Comparison of ENCODE assay signal across 26 cellular contexts in the genomic region with DNA sequence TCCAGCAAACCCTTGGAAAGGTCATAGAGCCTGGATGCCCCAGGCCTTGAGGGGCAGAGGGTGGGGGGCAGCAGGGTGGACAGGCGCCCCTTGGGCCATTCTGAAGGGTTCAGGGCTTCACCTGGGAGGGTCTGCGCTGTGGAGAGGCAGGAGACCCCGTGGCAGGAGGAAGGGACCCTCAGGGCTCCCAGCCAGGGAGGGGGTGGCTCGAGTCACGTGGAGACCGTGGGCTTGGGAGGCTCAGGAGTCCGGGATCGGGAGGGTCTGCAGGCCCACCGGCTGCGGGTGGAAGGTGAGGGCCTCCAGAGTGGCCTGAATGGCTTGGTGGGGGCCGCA. TPM values are rescaled to one million over a fixed set of nuclear protein-coding genes. Genes with fewer than 3 reads are reported as not detected.
DNase-seq lines count a peak whose midpoint lies in the region; ATAC-seq, FAIRE-seq and TF ChIP-seq lines count a peak whose summit lies in the region.
"Had no signal": no experiment of that assay in that cellular context is flagged by ENCODE, and none has a peak within 500 bp of the region (broad histone marks: within the 10 kb centered on the region; RNA-seq: fewer than 3 reads in every experiment).

No MANE protein-coding gene starts in this region.

- no peaks in the 10 kb centered on the region for H3K79me2 ChIP-seq in GM12878 (ENCODE audit: control insufficient read depth, insufficient read depth, low read length)

- H3K4me3 ChIP-seq in GM12878 (no peak overlapping the region), skeletal muscle satellite cell (ENCODE audit: low read length) (no peak overlapping the region)
- H3K4me3 ChIP-seq: lung had no signal

- SMC1A ChIA-PET in GM12878 (lab: Charles Lee; ENCODE audit: uncharacterized antibody, unreplicated experiment), result interaction anchor here (1.8 to 2.7 kb wide), 2 partner anchors 17 to 52 kb away, joined by 5 to 12 read pairs; no protein-coding TSS in a partner anchor

- 42% methylated on average over 11 of the region's 11 CpGs for WGBS in GM12878 (ENCODE audit: insufficient coverage, insufficient replicate concordance, low lambda C conversion rate, missing lambda C conversion rate)

- CTCF ChIA-PET in GM12878 (lab: Yijun Ruan, JAX), result interaction anchor here (1.2 to 1.4 kb wide), 3 partner anchors 10 to 109 kb away, joined by 3 to 4 read pairs (median 3); no protein-coding TSS in a partner anchor

- BruUV-seq in GM12878 (replicated peaks; lab: Mats Ljungman, UMichigan), result no TSS peak

- no peaks in the 10 kb centered on the region for H4K20me1 ChIP-seq in GM12878 (ENCODE audit: control insufficient read depth, insufficient read depth)

- intact Hi-C loops in GM12878 (cut with micrococcal nuclease; ENCODE audit: unreplicated experiment), result loop anchor here (5.0 kb wide), 1 partner anchor 107 kb away; no protein-coding TSS in a partner anchor

- no peak overlapping the region for H2AFZ ChIP-seq in GM12878 (ENCODE audit: control insufficient read depth, low read depth, low read length)

- peak; percentile 7 for DNase-seq in AG20443 (ENCODE audit: low spot score)
- no peak for DNase-seq in GM12878 (ENCODE audit: low read depth, low spot score)
- no peak for DNase-seq in NCI-H2196 (lab: John Stamatoyannopoulos, UW; ENCODE audit: unreplicated experiment)
- no peak for DNase-seq in GDM1 (lab: John Stamatoyannopoulos, UW)
- DNase-seq: activated CD4-positive, alpha-beta T cell treated with anti-CD3 and anti-CD28 coated beads, Interleukin-2, amount 10 ng/mL, durations not matched to agents 7 days and 5 days; activated CD8-positive, alpha-beta memory T cell treated with anti-CD3 and anti-CD28 coated beads, Interleukin-2, amount 10 ng/mL, durations not matched to agents 7 days and 5 days; activated naive CD8-positive, alpha-beta T cell treated with anti-CD3 and anti-CD28 coated beads for 36 hours; cerebellar nuclear complex; effector CD4-positive, alpha-beta T cell; foreskin keratinocyte; hypothalamus; NCI-H1105 treated with DMSO at 0.1 percent for 48 hours; NCI-H2081 treated with DMSO at 0.1 percent for 48 hours; NCI-H446 treated with DMSO at 0.1 percent for 48 hours; retina; stimulated activated CD4-positive, alpha-beta T cell treated with anti-CD3 and anti-CD28 coated beads, Interleukin-4, amount 100 ng/mL, for 24 hours; T-helper 17 cell had no signal

- RAD21 ChIA-PET in GM12878 (lab: Charles Lee; ENCODE audit: unreplicated experiment), result interaction anchor here (1.6 to 3.0 kb wide), 2 partner anchors 52 to 106 kb away, joined by 5 to 14 read pairs; no protein-coding TSS in a partner anchor

- TF ChIP-seq CTCF in GM12878 (IDR thresholded peaks at IDR 0.05 in 2 of 3, conservative IDR thresholded peaks at IDR 0.05 in 1 of 3; ENCODE audit: control insufficient read depth in 2 of 3, extremely low read depth in 1 of 3, insufficient read depth in 1 of 3, low read depth in 3 of 3, low read length in 3 of 3), result no peak

- POLR2A ChIA-PET in GM12878 (lab: Charles Lee), result interaction anchor here (1.0 to 1.5 kb wide), 2 partner anchors 17 to 52 kb away, joined by 4 to 14 read pairs; no protein-coding TSS in a partner anchor

- H3K4me1 ChIP-seq in GM12878 (ENCODE audit: control insufficient read depth, insufficient read depth, low read length), result peaks cover 49% of the 10 kb centered on the region
- H3K4me1 ChIP-seq in skeletal muscle satellite cell (ENCODE audit: control insufficient read depth, insufficient read depth, low read length), result peaks cover 19% of the 10 kb centered on the region
- H3K4me1 ChIP-seq: foreskin keratinocyte had no signal

- H3K27me3 ChIP-seq in GM12878 (replicated peaks in 1 of 2; ENCODE audit: control insufficient read depth in 2 of 2, insufficient read depth in 2 of 2, low read length in 1 of 2) (no peaks in the 10 kb centered on the region; a peak in 1 of 4 replicates), skeletal muscle satellite cell (ENCODE audit: control insufficient read depth, insufficient read depth, low read length) (no peaks in the 10 kb centered on the region)
- H3K27me3 ChIP-seq: foreskin keratinocyte, Peyer's patch, tibial nerve had no signal

- H3K36me3 ChIP-seq in GM12878 (ENCODE audit: control insufficient read depth in 2 of 2, insufficient read depth in 2 of 2, low read length in 1 of 2) (no peaks in the 10 kb centered on the region), skeletal muscle satellite cell (ENCODE audit: insufficient read depth, low read length) (no peaks in the 10 kb centered on the region)
- H3K36me3 ChIP-seq: Peyer's patch, tibial nerve had no signal

- in situ Hi-C loops in GM12878 (cut with MboI), result no loop called here

- H3K9ac ChIP-seq in GM12878 (ENCODE audit: control insufficient read depth, insufficient read depth, low read length) (peak overlapping the region; percentile 27; the same call in 1 of the 2 replicates), skeletal muscle satellite cell (ENCODE audit: low read depth, low read length) (peak overlapping the region; percentile 42)

- ATAC-seq in GM18502 (IDR thresholded peaks at IDR 0.05; ENCODE audit: poor library complexity, unreplicated experiment) (peak; percentile 3), GM12878 (no peak), HG03378 (IDR thresholded peaks at IDR 0.05; ENCODE audit: unreplicated experiment) (no peak), HG03108 (IDR thresholded peaks at IDR 0.05; ENCODE audit: unreplicated experiment) (no peak)
- ATAC-seq: activated CD8-positive, alpha-beta memory T cell treated with anti-CD3 and anti-CD28 coated beads, Interleukin-2, amount 10 ng/mL, durations not matched to agents 7 days and 5 days; foreskin keratinocyte had no signal

- H3K4me2 ChIP-seq in GM12878 (ENCODE audit: control insufficient read depth, insufficient read depth), result peak overlapping the region; percentile 97
- H3K4me2 ChIP-seq in skeletal muscle satellite cell (ENCODE audit: low read length), result no peak overlapping the region

- no peak for FAIRE-seq in GM12878 (lab: Jason Lieb, UNC)
- FAIRE-seq: islet of Langerhans had no signal

- peak overlapping the region; percentile 70 for H3K27ac ChIP-seq in GM12878 (ENCODE audit: control insufficient read depth, insufficient read depth)
- H3K27ac ChIP-seq: foreskin keratinocyte had no signal

- H3K9me3 ChIP-seq in GM12878 (replicated peaks; ENCODE audit: control insufficient read depth, insufficient read depth, low read length), result no peaks in the 10 kb centered on the region
- H3K9me3 ChIP-seq in skeletal muscle satellite cell (replicated peaks; ENCODE audit: low read length), result no peaks in the 10 kb centered on the region
- H3K9me3 ChIP-seq: Peyer's patch, tibial nerve had no signal

- TF ChIP-seq EP300 in GM12878 (IDR thresholded peaks at IDR 0.05; ENCODE audit: borderline replicate concordance in 1 of 2, control insufficient read depth in 1 of 2, low read depth in 2 of 2, low read length in 2 of 2), result no peak

- TF ChIP-seq RAD21 in GM12878 (IDR thresholded peaks at IDR 0.05; ENCODE audit: insufficient read depth, low read depth, low read length), result no peak

- TF ChIP-seq POLR2A in GM12878 (IDR thresholded peaks at IDR 0.05; ENCODE audit: low read depth, low read length), result no peak

TF ChIP-seq in GM12878, 131 proteins besides CTCF, POLR2A, EP300 and RAD21:
- TF ChIP-seq, protein P1, sequence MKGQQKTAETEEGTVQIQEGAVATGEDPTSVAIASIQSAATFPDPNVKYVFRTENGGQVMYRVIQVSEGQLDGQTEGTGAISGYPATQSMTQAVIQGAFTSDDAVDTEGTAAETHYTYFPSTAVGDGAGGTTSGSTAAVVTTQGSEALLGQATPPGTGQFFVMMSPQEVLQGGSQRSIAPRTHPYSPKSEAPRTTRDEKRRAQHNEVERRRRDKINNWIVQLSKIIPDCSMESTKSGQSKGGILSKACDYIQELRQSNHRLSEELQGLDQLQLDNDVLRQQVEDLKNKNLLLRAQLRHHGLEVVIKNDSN (IDR thresholded peaks at IDR 0.05; ENCODE audit: borderline replicate concordance, extremely low read length, insufficient read depth, low read depth, low read length), result peak; percentile 32
- TF ChIP-seq KLF5 (IDR thresholded peaks at IDR 0.05; ENCODE audit: partially characterized antibody), result no peak

RNA-seq across cellular contexts. Expression of a gene that starts 48.5 kb away (rescaled TPM):
- total RNA-seq in GM12878 (2013; cell fraction: nucleolus; rRNA removed), result 22.1 and 26.5 TPM in 2 replicates
- total RNA-seq in GM12878 (2014; rRNA removed), result 1.6 and 2.3 TPM in 2 replicates
- 0.51 and 1.1 TPM in 2 replicates for total RNA-seq in GM12878 (2014; rRNA removed; fragmentation: Illumina TruSeq; extraction: Trizol)
- 2.6 TPM in 2 replicates for total RNA-seq in GM12878 (2021)
- polyA plus RNA-seq in GM12878 (2011; ENCODE audit: low read depth), result 1.0 TPM
- 1.8 and 3.9 TPM in 2 replicates for polyA plus RNA-seq in GM12878 (2011; rRNA removed)
- polyA plus RNA-seq in GM12878 (2011; cell fraction: cytosol; rRNA removed), result 5.5 and 6.8 TPM in 2 replicates
- 8.8 and 12.0 TPM in 2 replicates for polyA plus RNA-seq in GM12878 (2011; cell fraction: nucleus; rRNA removed)
- polyA plus RNA-seq in GM12878 (2012), result 6.2 and 8.3 TPM in 2 replicates
- 0.25 TPM in 1 of 2 replicates, not detected in the other for polyA plus RNA-seq in GM12878 (2014; fragmentation: Illumina TruSeq; extraction: Trizol)
- polyA plus RNA-seq in GM12878 (2014; fragmentation: Nextera tagmentation; extraction: Ambion mirVana), result under 1 TPM in 1 of 2 experiments, not detected in 1; 0.04 TPM
- 2.6 and 2.7 TPM in 2 replicates for polyA plus RNA-seq in GM12878 (2014; rRNA removed)
- polyA plus RNA-seq in GM12878 (2016; fragmentation: Nextera tagmentation; extraction: Ambion mirVana), result 1 to 10 TPM; 2.2 to 3.4 TPM
- polyA minus RNA-seq in GM12878 (2011; rRNA and poly(A)+ RNA removed), result 3.7 and 8.6 TPM in 2 replicates
- polyA minus RNA-seq in GM12878 (2011; cell fraction: cytosol; rRNA and poly(A)+ RNA removed), result 3.5 and 5.2 TPM in 2 replicates
- 3.5 and 6.6 TPM in 2 replicates for polyA minus RNA-seq in GM12878 (2011; cell fraction: nucleus; rRNA and poly(A)+ RNA removed)
- 24.3 and 26.6 TPM in 2 replicates for total RNA-seq in skeletal muscle satellite cell (2012; rRNA removed)
- total RNA-seq: SK-MEL-5, T-helper 17 cell had no signal
